In the genomic region with DNA sequence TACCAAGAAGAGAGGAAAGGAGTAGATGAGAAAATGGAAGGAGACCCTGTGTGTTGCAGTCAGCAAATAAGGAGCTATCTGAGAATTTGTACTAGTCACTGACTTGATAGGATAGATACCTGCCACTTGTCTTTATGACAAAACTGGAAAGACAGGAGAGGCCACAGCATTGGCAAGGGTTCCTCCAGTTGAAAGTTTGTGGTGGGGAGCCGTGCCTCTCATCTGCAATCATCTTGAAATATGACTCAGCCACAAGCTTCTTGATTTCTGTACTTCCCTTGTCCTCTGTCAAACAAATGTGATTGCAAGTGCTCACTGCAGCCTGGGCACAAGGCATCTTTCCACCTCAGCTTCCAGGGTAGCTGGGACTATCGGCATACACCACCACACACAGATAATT, we compare ENCODE assay signal across 1 cellular context.
TF ChIP-seq lines count a peak whose summit lies in the region.

No MANE protein-coding gene starts in this region.

TF ChIP-seq in GM23338, 12 proteins besides CTCF, POLR2A, EP300 and RAD21 (continued from another document):
- TF ChIP-seq EZH2 (IDR thresholded peaks at IDR 0.05; ENCODE audit: low read depth, unreplicated experiment) (no peak), EZH2phosphoT487 (IDR thresholded peaks at IDR 0.05; ENCODE audit: unreplicated experiment) (no peak), CREB1 (CRISPR knock-in tag; IDR thresholded peaks at IDR 0.05; ENCODE audit: low read depth) (no peak), ZNF331 (CRISPR knock-in tag; IDR thresholded peaks at IDR 0.05; ENCODE audit: low read depth) (no peak), JUNB (IDR thresholded peaks at IDR 0.05; ENCODE audit: unreplicated experiment) (no peak)
- TF ChIP-seq, protein P1, sequence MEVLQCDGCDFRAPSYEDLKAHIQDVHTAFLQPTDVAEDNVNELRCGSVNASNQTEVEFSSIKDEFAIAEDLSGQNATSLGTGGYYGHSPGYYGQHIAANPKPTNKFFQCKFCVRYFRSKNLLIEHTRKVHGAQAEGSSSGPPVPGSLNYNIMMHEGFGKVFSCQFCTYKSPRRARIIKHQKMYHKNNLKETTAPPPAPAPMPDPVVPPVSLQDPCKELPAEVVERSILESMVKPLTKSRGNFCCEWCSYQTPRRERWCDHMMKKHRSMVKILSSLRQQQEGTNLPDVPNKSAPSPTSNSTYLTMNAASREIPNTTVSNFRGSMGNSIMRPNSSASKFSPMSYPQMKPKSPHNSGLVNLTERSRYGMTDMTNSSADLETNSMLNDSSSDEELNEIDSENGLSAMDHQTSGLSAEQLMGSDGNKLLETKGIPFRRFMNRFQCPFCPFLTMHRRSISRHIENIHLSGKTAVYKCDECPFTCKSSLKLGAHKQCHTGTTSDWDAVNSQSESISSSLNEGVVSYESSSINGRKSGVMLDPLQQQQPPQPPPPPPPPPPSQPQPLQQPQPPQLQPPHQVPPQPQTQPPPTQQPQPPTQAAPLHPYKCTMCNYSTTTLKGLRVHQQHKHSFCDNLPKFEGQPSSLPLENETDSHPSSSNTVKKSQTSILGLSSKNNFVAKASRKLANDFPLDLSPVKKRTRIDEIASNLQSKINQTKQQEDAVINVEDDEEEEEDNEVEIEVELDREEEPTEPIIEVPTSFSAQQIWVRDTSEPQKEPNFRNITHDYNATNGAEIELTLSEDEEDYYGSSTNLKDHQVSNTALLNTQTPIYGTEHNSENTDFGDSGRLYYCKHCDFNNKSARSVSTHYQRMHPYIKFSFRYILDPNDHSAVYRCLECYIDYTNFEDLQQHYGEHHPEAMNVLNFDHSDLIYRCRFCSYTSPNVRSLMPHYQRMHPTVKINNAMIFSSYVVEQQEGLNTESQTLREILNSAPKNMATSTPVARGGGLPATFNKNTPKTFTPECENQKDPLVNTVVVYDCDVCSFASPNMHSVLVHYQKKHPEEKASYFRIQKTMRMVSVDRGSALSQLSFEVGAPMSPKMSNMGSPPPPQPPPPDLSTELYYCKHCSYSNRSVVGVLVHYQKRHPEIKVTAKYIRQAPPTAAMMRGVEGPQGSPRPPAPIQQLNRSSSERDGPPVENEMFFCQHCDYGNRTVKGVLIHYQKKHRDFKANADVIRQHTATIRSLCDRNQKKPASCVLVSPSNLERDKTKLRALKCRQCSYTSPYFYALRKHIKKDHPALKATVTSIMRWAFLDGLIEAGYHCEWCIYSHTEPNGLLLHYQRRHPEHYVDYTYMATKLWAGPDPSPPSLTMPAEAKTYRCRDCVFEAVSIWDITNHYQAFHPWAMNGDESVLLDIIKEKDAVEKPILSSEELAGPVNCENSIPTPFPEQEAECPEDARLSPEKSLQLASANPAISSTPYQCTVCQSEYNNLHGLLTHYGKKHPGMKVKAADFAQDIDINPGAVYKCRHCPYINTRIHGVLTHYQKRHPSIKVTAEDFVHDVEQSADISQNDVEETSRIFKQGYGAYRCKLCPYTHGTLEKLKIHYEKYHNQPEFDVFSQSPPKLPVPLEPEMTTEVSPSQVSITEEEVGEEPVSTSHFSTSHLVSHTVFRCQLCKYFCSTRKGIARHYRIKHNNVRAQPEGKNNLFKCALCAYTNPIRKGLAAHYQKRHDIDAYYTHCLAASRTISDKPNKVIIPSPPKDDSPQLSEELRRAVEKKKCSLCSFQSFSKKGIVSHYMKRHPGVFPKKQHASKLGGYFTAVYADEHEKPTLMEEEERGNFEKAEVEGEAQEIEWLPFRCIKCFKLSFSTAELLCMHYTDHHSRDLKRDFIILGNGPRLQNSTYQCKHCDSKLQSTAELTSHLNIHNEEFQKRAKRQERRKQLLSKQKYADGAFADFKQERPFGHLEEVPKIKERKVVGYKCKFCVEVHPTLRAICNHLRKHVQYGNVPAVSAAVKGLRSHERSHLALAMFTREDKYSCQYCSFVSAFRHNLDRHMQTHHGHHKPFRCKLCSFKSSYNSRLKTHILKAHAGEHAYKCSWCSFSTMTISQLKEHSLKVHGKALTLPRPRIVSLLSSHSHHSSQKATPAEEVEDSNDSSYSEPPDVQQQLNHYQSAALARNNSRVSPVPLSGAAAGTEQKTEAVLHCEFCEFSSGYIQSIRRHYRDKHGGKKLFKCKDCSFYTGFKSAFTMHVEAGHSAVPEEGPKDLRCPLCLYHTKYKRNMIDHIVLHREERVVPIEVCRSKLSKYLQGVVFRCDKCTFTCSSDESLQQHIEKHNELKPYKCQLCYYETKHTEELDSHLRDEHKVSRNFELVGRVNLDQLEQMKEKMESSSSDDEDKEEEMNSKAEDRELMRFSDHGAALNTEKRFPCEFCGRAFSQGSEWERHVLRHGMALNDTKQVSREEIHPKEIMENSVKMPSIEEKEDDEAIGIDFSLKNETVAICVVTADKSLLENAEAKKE (CRISPR knock-in tag; IDR thresholded peaks at IDR 0.05), result no peak
